Comparison of ENCODE assay signal across 1 cellular context in the genomic region with DNA sequence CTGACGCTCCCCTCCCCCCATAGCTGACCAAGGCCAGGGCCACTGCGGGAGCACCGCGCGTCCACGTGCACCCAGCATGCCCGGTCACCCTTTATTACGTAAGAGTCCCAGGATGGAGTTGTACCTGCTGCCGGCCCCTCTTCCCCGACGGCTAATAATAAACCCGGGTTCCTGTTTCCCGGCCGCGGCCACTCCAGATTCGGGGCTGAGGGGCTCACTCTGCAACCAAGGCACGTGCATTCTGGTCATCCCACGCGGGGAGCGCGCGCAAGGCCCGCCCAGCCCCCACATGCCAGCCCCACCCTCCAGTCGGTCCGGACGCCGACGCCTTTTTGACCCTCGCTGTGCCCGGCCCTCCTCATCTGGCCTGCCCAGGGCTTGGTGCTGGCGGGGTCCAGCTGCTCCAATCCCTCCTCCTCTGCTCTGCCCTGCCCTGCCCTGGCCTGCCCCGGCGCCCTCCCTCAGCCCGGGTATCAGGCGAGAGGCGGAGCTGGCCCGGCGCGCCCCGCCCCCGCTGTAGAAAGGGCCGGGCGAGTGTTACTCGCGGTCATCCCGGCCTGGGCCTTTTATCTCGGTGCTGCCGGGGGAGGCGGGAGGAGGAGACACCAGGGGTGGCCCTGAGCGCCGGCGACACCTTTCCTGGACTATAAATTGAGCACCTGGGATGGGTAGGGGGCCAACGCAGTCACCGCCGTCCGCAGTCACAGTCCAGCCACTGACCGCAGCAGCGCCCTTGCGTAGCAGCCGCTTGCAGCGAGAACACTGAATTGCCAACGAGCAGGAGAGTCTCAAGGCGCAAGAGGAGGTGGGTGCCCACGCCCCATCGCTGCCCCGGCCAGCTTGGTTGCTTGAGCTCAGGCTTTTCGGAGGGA.
TF ChIP-seq lines count a peak whose summit lies in the region.

No MANE protein-coding gene starts in this region.

TF ChIP-seq in HepG2, 621 proteins besides CTCF, POLR2A, EP300 and RAD21 (continued from another document and continues in another):
- TF ChIP-seq, protein P1, sequence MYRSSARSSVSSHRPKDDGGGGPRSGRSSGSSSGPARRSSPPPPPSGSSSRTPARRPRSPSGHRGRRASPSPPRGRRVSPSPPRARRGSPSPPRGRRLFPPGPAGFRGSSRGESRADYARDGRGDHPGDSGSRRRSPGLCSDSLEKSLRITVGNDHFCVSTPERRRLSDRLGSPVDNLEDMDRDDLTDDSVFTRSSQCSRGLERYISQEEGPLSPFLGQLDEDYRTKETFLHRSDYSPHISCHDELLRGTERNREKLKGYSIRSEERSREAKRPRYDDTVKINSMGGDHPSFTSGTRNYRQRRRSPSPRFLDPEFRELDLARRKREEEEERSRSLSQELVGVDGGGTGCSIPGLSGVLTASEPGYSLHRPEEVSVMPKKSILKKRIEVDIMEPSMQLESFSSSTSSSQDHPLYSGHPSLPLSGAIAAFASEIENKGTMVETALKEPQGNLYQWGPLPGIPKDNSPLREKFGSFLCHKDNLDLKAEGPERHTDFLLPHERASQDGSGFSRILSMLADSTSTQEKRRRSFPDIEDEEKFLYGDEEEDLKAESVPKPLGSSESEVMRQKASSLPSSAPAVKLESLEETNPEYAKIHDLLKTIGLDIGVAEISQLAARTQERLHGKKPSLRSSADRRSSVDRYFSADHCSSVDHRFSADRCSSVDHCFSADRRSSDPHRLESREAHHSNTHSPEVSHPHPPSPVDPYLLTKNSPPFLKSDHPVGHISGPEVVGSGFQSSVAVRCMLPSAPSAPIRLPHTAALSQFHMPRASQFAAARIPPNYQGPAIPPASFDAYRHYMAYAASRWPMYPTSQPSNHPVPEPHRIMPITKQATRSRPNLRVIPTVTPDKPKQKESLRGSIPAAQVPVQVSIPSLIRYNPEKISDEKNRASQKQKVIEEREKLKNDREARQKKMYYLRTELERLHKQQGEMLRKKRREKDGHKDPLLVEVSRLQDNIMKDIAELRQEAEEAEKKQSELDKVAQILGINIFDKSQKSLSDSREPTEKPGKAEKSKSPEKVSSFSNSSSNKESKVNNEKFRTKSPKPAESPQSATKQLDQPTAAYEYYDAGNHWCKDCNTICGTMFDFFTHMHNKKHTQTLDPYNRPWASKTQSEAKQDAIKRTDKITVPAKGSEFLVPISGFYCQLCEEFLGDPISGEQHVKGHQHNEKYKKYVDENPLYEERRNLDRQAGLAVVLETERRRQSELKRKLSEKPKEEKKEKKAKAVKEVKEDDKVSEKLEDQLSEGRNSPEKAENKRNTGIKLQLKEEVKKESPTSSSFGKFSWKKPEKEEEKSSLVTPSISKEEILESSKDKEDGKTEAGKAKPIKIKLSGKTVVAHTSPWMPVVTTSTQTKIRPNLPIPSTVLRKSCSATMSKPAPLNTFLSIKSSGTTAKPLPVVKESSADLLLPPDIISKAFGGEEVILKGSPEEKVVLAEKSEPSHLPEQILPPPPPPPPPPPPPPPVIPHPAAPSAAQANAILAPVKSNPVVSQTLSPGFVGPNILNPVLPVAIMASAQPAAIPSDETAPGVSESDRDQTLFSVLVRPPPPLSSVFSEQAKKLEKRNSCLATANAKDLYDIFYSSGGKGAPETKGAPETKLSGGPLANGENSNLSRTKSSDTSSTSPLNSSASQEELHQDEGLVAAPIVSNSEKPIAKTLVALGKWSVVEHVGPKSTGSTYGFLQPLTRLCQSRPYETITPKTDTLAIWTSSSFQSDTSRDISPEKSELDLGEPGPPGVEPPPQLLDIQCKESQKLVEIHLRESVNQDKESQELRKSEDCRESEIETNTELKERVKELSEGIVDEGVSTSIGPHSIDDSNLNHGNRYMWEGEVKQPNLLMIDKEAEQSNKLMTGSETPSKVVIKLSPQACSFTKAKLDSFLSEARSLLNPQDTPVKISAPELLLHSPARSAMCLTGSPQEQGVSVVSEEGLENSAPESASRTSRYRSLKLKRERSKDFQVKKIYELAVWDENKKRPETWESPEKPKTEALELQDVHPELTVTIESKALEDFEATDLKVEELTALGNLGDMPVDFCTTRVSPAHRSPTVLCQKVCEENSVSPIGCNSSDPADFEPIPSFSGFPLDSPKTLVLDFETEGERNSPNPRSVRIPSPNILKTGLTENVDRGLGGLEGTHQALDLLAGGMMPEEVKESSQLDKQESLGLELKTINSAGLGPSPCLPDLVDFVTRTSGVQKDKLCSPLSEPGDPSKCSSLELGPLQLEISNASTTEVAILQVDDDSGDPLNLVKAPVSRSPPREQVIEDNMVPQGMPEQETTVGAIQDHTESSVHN (CRISPR knock-in tag; IDR thresholded peaks at IDR 0.05): no peak
- TF ChIP-seq ZBTB42 (CRISPR knock-in tag; IDR thresholded peaks at IDR 0.05) (0 out of 2 replicates have a peak, but pooled peaks have one; percentile 44), ZFP41 (CRISPR knock-in tag; IDR thresholded peaks at IDR 0.05; ENCODE audit: borderline replicate concordance) (no peak), FOXO1 (CRISPR knock-in tag; IDR thresholded peaks at IDR 0.05) (no peak), FOXA3 (CRISPR knock-in tag; IDR thresholded peaks at IDR 0.05) (peak; percentile 71), ATAD3A (CRISPR knock-in tag; IDR thresholded peaks at IDR 0.05) (no peak), TEAD3 (CRISPR knock-in tag; optimal IDR thresholded peaks at IDR 0.05; ENCODE audit: borderline replicate concordance) (peak; percentile 25), KDM4B (CRISPR knock-in tag; IDR thresholded peaks at IDR 0.05) (peak; percentile 16; the same call in 1 of the 2 replicates), ZFP36L1 (CRISPR knock-in tag; IDR thresholded peaks at IDR 0.05) (0 out of 2 replicates have a peak, but pooled peaks have one; percentile 46), NFKB2 (CRISPR knock-in tag; IDR thresholded peaks at IDR 0.05; ENCODE audit: borderline replicate concordance) (peak; percentile 19; the same call in 1 of the 2 replicates), RBFOX2 (IDR thresholded peaks at IDR 0.05; ENCODE audit: low read depth, low read length) (peak; percentile 97), RFXANK (CRISPR knock-in tag; IDR thresholded peaks at IDR 0.05) (no peak), ZNF839 (CRISPR knock-in tag; IDR thresholded peaks at IDR 0.05; ENCODE audit: borderline replicate concordance) (peak; percentile 13; the same call in 1 of the 2 replicates), GATAD2A (CRISPR knock-in tag; IDR thresholded peaks at IDR 0.05) (peak; percentile 82), REL (CRISPR knock-in tag; conservative IDR thresholded peaks at IDR 0.05) (peak; percentile 93), ZNF3 (CRISPR knock-in tag; IDR thresholded peaks at IDR 0.05) (no peak)
- TF ChIP-seq, protein P2, sequence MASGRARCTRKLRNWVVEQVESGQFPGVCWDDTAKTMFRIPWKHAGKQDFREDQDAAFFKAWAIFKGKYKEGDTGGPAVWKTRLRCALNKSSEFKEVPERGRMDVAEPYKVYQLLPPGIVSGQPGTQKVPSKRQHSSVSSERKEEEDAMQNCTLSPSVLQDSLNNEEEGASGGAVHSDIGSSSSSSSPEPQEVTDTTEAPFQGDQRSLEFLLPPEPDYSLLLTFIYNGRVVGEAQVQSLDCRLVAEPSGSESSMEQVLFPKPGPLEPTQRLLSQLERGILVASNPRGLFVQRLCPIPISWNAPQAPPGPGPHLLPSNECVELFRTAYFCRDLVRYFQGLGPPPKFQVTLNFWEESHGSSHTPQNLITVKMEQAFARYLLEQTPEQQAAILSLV (CRISPR knock-in tag; IDR thresholded peaks at IDR 0.05; ENCODE audit: borderline replicate concordance): no peak; the same call in 1 of the 2 replicates
- TF ChIP-seq, protein P3, sequence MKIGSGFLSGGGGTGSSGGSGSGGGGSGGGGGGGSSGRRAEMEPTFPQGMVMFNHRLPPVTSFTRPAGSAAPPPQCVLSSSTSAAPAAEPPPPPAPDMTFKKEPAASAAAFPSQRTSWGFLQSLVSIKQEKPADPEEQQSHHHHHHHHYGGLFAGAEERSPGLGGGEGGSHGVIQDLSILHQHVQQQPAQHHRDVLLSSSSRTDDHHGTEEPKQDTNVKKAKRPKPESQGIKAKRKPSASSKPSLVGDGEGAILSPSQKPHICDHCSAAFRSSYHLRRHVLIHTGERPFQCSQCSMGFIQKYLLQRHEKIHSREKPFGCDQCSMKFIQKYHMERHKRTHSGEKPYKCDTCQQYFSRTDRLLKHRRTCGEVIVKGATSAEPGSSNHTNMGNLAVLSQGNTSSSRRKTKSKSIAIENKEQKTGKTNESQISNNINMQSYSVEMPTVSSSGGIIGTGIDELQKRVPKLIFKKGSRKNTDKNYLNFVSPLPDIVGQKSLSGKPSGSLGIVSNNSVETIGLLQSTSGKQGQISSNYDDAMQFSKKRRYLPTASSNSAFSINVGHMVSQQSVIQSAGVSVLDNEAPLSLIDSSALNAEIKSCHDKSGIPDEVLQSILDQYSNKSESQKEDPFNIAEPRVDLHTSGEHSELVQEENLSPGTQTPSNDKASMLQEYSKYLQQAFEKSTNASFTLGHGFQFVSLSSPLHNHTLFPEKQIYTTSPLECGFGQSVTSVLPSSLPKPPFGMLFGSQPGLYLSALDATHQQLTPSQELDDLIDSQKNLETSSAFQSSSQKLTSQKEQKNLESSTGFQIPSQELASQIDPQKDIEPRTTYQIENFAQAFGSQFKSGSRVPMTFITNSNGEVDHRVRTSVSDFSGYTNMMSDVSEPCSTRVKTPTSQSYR (CRISPR knock-in tag; IDR thresholded peaks at IDR 0.05; ENCODE audit: borderline replicate concordance): peak; percentile 98
- TF ChIP-seq, protein P4, sequence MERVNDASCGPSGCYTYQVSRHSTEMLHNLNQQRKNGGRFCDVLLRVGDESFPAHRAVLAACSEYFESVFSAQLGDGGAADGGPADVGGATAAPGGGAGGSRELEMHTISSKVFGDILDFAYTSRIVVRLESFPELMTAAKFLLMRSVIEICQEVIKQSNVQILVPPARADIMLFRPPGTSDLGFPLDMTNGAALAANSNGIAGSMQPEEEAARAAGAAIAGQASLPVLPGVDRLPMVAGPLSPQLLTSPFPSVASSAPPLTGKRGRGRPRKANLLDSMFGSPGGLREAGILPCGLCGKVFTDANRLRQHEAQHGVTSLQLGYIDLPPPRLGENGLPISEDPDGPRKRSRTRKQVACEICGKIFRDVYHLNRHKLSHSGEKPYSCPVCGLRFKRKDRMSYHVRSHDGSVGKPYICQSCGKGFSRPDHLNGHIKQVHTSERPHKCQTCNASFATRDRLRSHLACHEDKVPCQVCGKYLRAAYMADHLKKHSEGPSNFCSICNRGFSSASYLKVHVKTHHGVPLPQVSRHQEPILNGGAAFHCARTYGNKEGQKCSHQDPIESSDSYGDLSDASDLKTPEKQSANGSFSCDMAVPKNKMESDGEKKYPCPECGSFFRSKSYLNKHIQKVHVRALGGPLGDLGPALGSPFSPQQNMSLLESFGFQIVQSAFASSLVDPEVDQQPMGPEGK (CRISPR knock-in tag; IDR thresholded peaks at IDR 0.05): peak; percentile 78
- TF ChIP-seq, protein P5, sequence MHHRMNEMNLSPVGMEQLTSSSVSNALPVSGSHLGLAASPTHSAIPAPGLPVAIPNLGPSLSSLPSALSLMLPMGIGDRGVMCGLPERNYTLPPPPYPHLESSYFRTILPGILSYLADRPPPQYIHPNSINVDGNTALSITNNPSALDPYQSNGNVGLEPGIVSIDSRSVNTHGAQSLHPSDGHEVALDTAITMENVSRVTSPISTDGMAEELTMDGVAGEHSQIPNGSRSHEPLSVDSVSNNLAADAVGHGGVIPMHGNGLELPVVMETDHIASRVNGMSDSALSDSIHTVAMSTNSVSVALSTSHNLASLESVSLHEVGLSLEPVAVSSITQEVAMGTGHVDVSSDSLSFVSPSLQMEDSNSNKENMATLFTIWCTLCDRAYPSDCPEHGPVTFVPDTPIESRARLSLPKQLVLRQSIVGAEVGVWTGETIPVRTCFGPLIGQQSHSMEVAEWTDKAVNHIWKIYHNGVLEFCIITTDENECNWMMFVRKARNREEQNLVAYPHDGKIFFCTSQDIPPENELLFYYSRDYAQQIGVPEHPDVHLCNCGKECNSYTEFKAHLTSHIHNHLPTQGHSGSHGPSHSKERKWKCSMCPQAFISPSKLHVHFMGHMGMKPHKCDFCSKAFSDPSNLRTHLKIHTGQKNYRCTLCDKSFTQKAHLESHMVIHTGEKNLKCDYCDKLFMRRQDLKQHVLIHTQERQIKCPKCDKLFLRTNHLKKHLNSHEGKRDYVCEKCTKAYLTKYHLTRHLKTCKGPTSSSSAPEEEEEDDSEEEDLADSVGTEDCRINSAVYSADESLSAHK (CRISPR knock-in tag; IDR thresholded peaks at IDR 0.05; ENCODE audit: borderline replicate concordance): no peak
- TF ChIP-seq, protein P6, sequence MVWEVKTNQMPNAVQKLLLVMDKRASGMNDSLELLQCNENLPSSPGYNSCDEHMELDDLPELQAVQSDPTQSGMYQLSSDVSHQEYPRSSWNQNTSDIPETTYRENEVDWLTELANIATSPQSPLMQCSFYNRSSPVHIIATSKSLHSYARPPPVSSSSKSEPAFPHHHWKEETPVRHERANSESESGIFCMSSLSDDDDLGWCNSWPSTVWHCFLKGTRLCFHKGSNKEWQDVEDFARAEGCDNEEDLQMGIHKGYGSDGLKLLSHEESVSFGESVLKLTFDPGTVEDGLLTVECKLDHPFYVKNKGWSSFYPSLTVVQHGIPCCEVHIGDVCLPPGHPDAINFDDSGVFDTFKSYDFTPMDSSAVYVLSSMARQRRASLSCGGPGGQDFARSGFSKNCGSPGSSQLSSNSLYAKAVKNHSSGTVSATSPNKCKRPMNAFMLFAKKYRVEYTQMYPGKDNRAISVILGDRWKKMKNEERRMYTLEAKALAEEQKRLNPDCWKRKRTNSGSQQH (CRISPR knock-in tag; IDR thresholded peaks at IDR 0.05; ENCODE audit: low read depth): peak; percentile 77; the same call in 1 of the 2 replicates
- TF ChIP-seq, protein P7, sequence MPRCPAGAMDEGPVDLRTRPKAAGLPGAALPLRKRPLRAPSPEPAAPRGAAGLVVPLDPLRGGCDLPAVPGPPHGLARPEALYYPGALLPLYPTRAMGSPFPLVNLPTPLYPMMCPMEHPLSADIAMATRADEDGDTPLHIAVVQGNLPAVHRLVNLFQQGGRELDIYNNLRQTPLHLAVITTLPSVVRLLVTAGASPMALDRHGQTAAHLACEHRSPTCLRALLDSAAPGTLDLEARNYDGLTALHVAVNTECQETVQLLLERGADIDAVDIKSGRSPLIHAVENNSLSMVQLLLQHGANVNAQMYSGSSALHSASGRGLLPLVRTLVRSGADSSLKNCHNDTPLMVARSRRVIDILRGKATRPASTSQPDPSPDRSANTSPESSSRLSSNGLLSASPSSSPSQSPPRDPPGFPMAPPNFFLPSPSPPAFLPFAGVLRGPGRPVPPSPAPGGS (CRISPR knock-in tag; IDR thresholded peaks at IDR 0.05): 0 out of 2 replicates have a peak, but pooled peaks have one; percentile 15
- TF ChIP-seq, protein P8, sequence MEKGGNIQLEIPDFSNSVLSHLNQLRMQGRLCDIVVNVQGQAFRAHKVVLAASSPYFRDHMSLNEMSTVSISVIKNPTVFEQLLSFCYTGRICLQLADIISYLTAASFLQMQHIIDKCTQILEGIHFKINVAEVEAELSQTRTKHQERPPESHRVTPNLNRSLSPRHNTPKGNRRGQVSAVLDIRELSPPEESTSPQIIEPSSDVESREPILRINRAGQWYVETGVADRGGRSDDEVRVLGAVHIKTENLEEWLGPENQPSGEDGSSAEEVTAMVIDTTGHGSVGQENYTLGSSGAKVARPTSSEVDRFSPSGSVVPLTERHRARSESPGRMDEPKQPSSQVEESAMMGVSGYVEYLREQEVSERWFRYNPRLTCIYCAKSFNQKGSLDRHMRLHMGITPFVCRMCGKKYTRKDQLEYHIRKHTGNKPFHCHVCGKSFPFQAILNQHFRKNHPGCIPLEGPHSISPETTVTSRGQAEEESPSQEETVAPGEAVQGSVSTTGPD (CRISPR knock-in tag; IDR thresholded peaks at IDR 0.05): no peak
- TF ChIP-seq, protein P9, sequence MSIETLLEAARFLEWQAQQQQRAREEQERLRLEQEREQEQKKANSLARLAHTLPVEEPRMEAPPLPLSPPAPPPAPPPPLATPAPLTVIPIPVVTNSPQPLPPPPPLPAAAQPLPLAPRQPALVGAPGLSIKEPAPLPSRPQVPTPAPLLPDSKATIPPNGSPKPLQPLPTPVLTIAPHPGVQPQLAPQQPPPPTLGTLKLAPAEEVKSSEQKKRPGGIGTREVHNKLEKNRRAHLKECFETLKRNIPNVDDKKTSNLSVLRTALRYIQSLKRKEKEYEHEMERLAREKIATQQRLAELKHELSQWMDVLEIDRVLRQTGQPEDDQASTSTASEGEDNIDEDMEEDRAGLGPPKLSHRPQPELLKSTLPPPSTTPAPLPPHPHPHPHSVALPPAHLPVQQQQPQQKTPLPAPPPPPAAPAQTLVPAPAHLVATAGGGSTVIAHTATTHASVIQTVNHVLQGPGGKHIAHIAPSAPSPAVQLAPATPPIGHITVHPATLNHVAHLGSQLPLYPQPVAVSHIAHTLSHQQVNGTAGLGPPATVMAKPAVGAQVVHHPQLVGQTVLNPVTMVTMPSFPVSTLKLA (IDR thresholded peaks at IDR 0.05): peak; percentile 21; the same call in 1 of the 2 replicates
